Comparison of ENCODE assay signal across 10 cellular contexts in the genomic region with DNA sequence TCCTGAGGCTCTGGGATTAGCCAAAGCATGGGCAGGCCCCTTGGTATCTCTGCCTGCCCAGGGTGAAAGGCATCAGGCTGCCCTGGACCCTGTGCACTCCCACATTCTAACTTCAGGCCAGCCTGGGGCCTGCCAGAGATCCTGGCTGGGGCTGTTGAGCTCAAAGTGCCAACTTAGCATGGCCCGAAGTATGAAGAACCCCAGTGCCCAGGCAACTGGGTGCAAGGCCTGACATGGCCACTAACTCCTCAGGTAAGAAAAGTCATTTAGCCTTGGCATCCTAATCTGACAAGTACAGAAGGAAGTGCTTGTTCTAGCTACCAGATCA. TPM values are rescaled to one million over a fixed set of nuclear protein-coding genes. Genes with fewer than 3 reads are reported as not detected.
A peak's percentile ranks its signal among the peaks of the same experiment; 100 is the strongest.
DNase-seq lines count a peak whose midpoint lies in the region; ATAC-seq, FAIRE-seq and TF ChIP-seq lines count a peak whose summit lies in the region.
"Had no signal": no experiment of that assay in that cellular context is flagged by ENCODE, and none has a peak within 500 bp of the region (broad histone marks: within the 10 kb centered on the region; RNA-seq: fewer than 3 reads in every experiment).

No MANE protein-coding gene starts in this region.

- no peaks in the 10 kb centered on the region for H3K36me3 ChIP-seq in kidney (ENCODE audit: control insufficient read depth in 1 of 2, insufficient read depth in 2 of 2, low read length in 2 of 2)
- peaks cover 0 to 5% of the 10 kb centered on the region in 2 donors for H3K36me3 ChIP-seq in small intestine (ENCODE audit: control insufficient read depth in 2 of 2, insufficient read depth in 2 of 2, low read length in 2 of 2)

- H3K27me3 ChIP-seq in HL-60 (ENCODE audit: insufficient read depth, poor library complexity, severe bottlenecking) (no peaks in the 10 kb centered on the region), small intestine (ENCODE audit: control insufficient read depth in 2 of 2, insufficient read depth in 2 of 2, low read length in 2 of 2) (no peaks in the 10 kb centered on the region)

- ATAC-seq in HG03460 (IDR thresholded peaks at IDR 0.05; ENCODE audit: unreplicated experiment) (no peak), GM19324 (IDR thresholded peaks at IDR 0.05; ENCODE audit: low FRiP score, unreplicated experiment) (no peak)

- DNase-seq in HL-60 (ENCODE audit: low read depth in 1 of 2, low spot score in 1 of 2) (no peak), kidney (no peak), small intestine (no peak), posterior vena cava (ENCODE audit: low spot score) (no peak), NCI-H187 treated with DMSO at 0.1 percent for 48 hours (lab: John Stamatoyannopoulos, UW) (no peak)
- DNase-seq: stimulated activated CD4-positive, alpha-beta T cell treated with anti-CD3 and anti-CD28 coated beads, Interleukin-4, amount 100 ng/mL, for 1 hour had no signal

- H3K4me1 ChIP-seq in kidney (ENCODE audit: control insufficient read depth in 1 of 2, insufficient read depth in 1 of 2, low read depth in 1 of 2, low read length in 2 of 2) (peaks cover 76 to 92% of the 10 kb centered on the region in 2 donors), small intestine (ENCODE audit: control insufficient read depth in 2 of 2, insufficient read depth in 1 of 2, low read depth in 1 of 2, low read length in 1 of 2) (peaks cover 0 to 14% of the 10 kb centered on the region in 2 donors)

- H3K9me3 ChIP-seq in kidney (ENCODE audit: control insufficient read depth in 1 of 2, low read length in 2 of 2) (no peaks in the 10 kb centered on the region), small intestine (ENCODE audit: control insufficient read depth, low read depth) (no peaks in the 10 kb centered on the region)

- H3K9ac ChIP-seq in kidney (ENCODE audit: low read length in 2 of 2), result peak overlapping the region in 1 of 2 donors; percentile 37
- H3K9ac ChIP-seq: GM23248 had no signal

- intact Hi-C loops in kidney (cut with DNase I), result no loop called here
- intact Hi-C loops in posterior vena cava (cut with DNase I), result loop anchor here in 1 of 2 donors (5.0 kb wide), 1 partner anchor 41 kb away; the partner anchor contains the start of gene FAM53B

- no peak overlapping the region for H3K4me3 ChIP-seq in HL-60 (replicated peaks; ENCODE audit: insufficient read depth, low read length)
- H3K4me3 ChIP-seq in kidney (ENCODE audit: low read length in 2 of 2), result no peak overlapping the region
- no peak overlapping the region for H3K4me3 ChIP-seq in small intestine (ENCODE audit: low read depth in 1 of 2, low read length in 2 of 2)
- H3K4me3 ChIP-seq: GM23248 had no signal

- peaks cover 93% of the 10 kb centered on the region for H3K4me1 Mint-ChIP-seq in activated naive CD8-positive, alpha-beta T cell (ENCODE audit: low read depth)

- FAIRE-seq in kidney (lab: Jason Lieb, UNC) (no peak), small intestine (lab: Jason Lieb, UNC) (no peak)

- H3K4me3 Mint-ChIP-seq in activated naive CD8-positive, alpha-beta T cell, result peak overlapping the region; percentile 30

- H3K9me3 Mint-ChIP-seq in activated naive CD8-positive, alpha-beta T cell (ENCODE audit: low read depth), result no peaks in the 10 kb centered on the region

- peak overlapping the region; percentile 85 for H3K27ac Mint-ChIP-seq in activated naive CD8-positive, alpha-beta T cell

- WGBS in small intestine, 3 donors, result 82 to 94% (median 92%) methylated on average over 1 of the region's 1 CpG

- TF ChIP-seq CTCF in HL-60 (IDR thresholded peaks at IDR 0.05; ENCODE audit: insufficient read depth, low read length) (no peak), kidney (IDR thresholded peaks at IDR 0.05; ENCODE audit: borderline replicate concordance, extremely low read depth, insufficient read depth) (no peak)

- H3K27me3 Mint-ChIP-seq in activated naive CD8-positive, alpha-beta T cell, result no peaks in the 10 kb centered on the region

- peak overlapping the region; percentile 85 for H3K27ac ChIP-seq in HL-60 (replicated peaks)
- peak overlapping the region; percentile 86 to 88 for H3K27ac ChIP-seq in kidney (ENCODE audit: low read depth in 2 of 2, low read length in 2 of 2)
- peak overlapping the region; percentile 61 to 93 for H3K27ac ChIP-seq in small intestine (ENCODE audit: low read depth in 1 of 2, low read length in 1 of 2)
- H3K27ac ChIP-seq: GM23248 had no signal

- peaks cover 6% of the 10 kb centered on the region for H3K36me3 Mint-ChIP-seq in activated naive CD8-positive, alpha-beta T cell

RNA-seq across cellular contexts. Expression of gene FAM53B, which starts 43.2 kb away (rescaled TPM):
- 30.0 TPM for total RNA-seq in kidney
- 11.8 TPM for polyA plus RNA-seq in kidney (ENCODE audit: insufficient read depth, low read depth, low replicate concordance)
- 10 to 100 TPM; 15.1 to 30.2 (median 18.8) TPM for polyA plus RNA-seq in small intestine
- 10 to 100 TPM; 15.6 to 21.4 TPM for total RNA-seq in posterior vena cava
